In genomic region chr13:111175948-111176347, GRCh38 we compare ENCODE assay signal across 12 cellular contexts.
DNase-seq lines count a peak whose midpoint lies in the region; ATAC-seq, FAIRE-seq and TF ChIP-seq lines count a peak whose summit lies in the region.
"Had no signal": no experiment of that assay in that cellular context is flagged by ENCODE, and none has a peak within 500 bp of the region (broad histone marks: within the 10 kb centered on the region; RNA-seq: fewer than 3 reads in every experiment).

No MANE protein-coding gene starts in this region.

- RAD21 ChIA-PET in GM12878 (lab: Charles Lee; ENCODE audit: unreplicated experiment), result no interaction called here

- TF ChIP-seq CTCF in GM12878 (IDR thresholded peaks at IDR 0.05 in 2 of 3, conservative IDR thresholded peaks at IDR 0.05 in 1 of 3; ENCODE audit: control insufficient read depth in 2 of 3, extremely low read depth in 1 of 3, insufficient read depth in 1 of 3, low read depth in 3 of 3, low read length in 3 of 3) (no peak), stomach (IDR thresholded peaks at IDR 0.05) (no peak), GM10266 (IDR thresholded peaks at IDR 0.05; ENCODE audit: control insufficient read depth, insufficient read depth, low read depth, missing control alignments) (no peak)

- TF ChIP-seq POLR2A in GM12878 (IDR thresholded peaks at IDR 0.05; ENCODE audit: low read depth, low read length) (no peak), stomach (IDR thresholded peaks at IDR 0.05) (no peak)

- CTCF ChIA-PET in GM12878 (lab: Yijun Ruan, JAX), result no interaction called here

- TF ChIP-seq EP300 in GM12878 (IDR thresholded peaks at IDR 0.05; ENCODE audit: borderline replicate concordance in 1 of 2, control insufficient read depth in 1 of 2, low read depth in 2 of 2, low read length in 2 of 2), result no peak
- no peak for TF ChIP-seq EP300 in stomach (IDR thresholded peaks at IDR 0.05)

- H3K27me3 Mint-ChIP-seq in stimulated activated naive CD8-positive, alpha-beta T cell treated with anti-CD3 and anti-CD28 coated beads, Interleukin-15, Interleukin-2, amounts not matched to agents 100 ng/mL and 50 ng/mL, for 24 hours, result no peaks in the 10 kb centered on the region
- no peaks in the 10 kb centered on the region for H3K27me3 Mint-ChIP-seq in naive thymus-derived CD8-positive, alpha-beta T cell

- no peak overlapping the region for H3K4me3 Mint-ChIP-seq in stimulated activated naive CD8-positive, alpha-beta T cell treated with anti-CD3 and anti-CD28 coated beads, Interleukin-15, Interleukin-2, amounts not matched to agents 100 ng/mL and 50 ng/mL, for 24 hours
- H3K4me3 Mint-ChIP-seq in naive thymus-derived CD8-positive, alpha-beta T cell, result peak overlapping the region in 8 of 10 donors; percentile 19 to 82 (median 49)

- H3K4me3 ChIP-seq in GM12878, result no peak overlapping the region
- no peak overlapping the region for H3K4me3 ChIP-seq in stomach

- 79% methylated on average over 3 of the region's 3 CpGs for WGBS in GM12878 (ENCODE audit: insufficient coverage, insufficient replicate concordance, low lambda C conversion rate, missing lambda C conversion rate)
- WGBS in stomach, 5 donors, result 86 to 94% (median 92%) methylated on average over 3 of the region's 3 CpGs

- no peak for DNase-seq in stimulated activated naive CD8-positive, alpha-beta T cell treated with anti-CD3 and anti-CD28 coated beads, Interleukin-15, Interleukin-2, amounts not matched to agents 100 U/mL and 50 U/mL, for 24 hours
- DNase-seq in GM12878 (ENCODE audit: low read depth, low spot score), result no peak
- DNase-seq in naive thymus-derived CD8-positive, alpha-beta T cell, result no peak
- no peak for DNase-seq in stomach
- no peak for DNase-seq in pons (ENCODE audit: low spot score)
- no peak for DNase-seq in GM10266 (ENCODE audit: extremely low spot score)
- DNase-seq in OCI-M1 (lab: John Stamatoyannopoulos, UW), result no peak
- DNase-seq: stimulated activated CD8-positive, alpha-beta memory T cell treated with anti-CD3 and anti-CD28 coated beads, Interleukin-4, amount 100 ng/mL, for 48 hours had no signal

- no peaks in the 10 kb centered on the region for H3K27me3 ChIP-seq in GM12878 (replicated peaks in 1 of 2; ENCODE audit: control insufficient read depth in 2 of 2, insufficient read depth in 2 of 2, low read length in 1 of 2)
- H3K27me3 ChIP-seq in stomach, result no peaks in the 10 kb centered on the region

- peaks cover 83% of the 10 kb centered on the region for H3K79me2 ChIP-seq in GM12878 (ENCODE audit: control insufficient read depth, insufficient read depth, low read length)

- H3K27ac Mint-ChIP-seq in stimulated activated naive CD8-positive, alpha-beta T cell treated with anti-CD3 and anti-CD28 coated beads, Interleukin-15, Interleukin-2, amounts not matched to agents 100 ng/mL and 50 ng/mL, for 24 hours, result peak overlapping the region; percentile 77
- H3K27ac Mint-ChIP-seq in naive thymus-derived CD8-positive, alpha-beta T cell, result peak overlapping the region; percentile 77 to 99 (median 96)

- H3K4me1 Mint-ChIP-seq in stimulated activated naive CD8-positive, alpha-beta T cell treated with anti-CD3 and anti-CD28 coated beads, Interleukin-15, Interleukin-2, amounts not matched to agents 100 ng/mL and 50 ng/mL, for 24 hours (ENCODE audit: low read depth), result peaks cover 75% of the 10 kb centered on the region
- H3K4me1 Mint-ChIP-seq in naive thymus-derived CD8-positive, alpha-beta T cell, result peaks cover 48 to 90% (median 79%) of the 10 kb centered on the region in 4 donors

- H3K36me3 ChIP-seq in GM12878 (ENCODE audit: control insufficient read depth in 2 of 2, insufficient read depth in 2 of 2, low read length in 1 of 2) (peaks cover 15 to 40% of the 10 kb centered on the region in 2 experiments), stomach (peaks cover 0 to 20% (median 10%) of the 10 kb centered on the region in 4 donors)

- no peaks in the 10 kb centered on the region for H4K20me1 ChIP-seq in GM12878 (ENCODE audit: control insufficient read depth, insufficient read depth)

- intact Hi-C loops in GM12878 (cut with micrococcal nuclease; ENCODE audit: unreplicated experiment) (no loop called here), stomach (cut with DNase I; ENCODE audit: low total_unique reads) (no loop called here)

- H3K27ac ChIP-seq in GM12878 (ENCODE audit: control insufficient read depth, insufficient read depth) (peak overlapping the region; percentile 71), stomach (peak overlapping the region in 2 of 5 donors; percentile 65 to 80)

- H3K9me3 ChIP-seq in GM12878 (replicated peaks; ENCODE audit: control insufficient read depth, insufficient read depth, low read length) (peaks cover 16% of the 10 kb centered on the region), stomach (no peaks in the 10 kb centered on the region)

- H3K4me1 ChIP-seq in GM12878 (ENCODE audit: control insufficient read depth, insufficient read depth, low read length), result peaks cover 35% of the 10 kb centered on the region
- H3K4me1 ChIP-seq in stomach, result peaks cover 17 to 62% (median 31%) of the 10 kb centered on the region in 4 donors
- H3K4me1 ChIP-seq: parathyroid adenoma had no signal

- no peaks in the 10 kb centered on the region for H3K9me3 Mint-ChIP-seq in stimulated activated naive CD8-positive, alpha-beta T cell treated with anti-CD3 and anti-CD28 coated beads, Interleukin-15, Interleukin-2, amounts not matched to agents 100 ng/mL and 50 ng/mL, for 24 hours
- H3K9me3 Mint-ChIP-seq in naive thymus-derived CD8-positive, alpha-beta T cell, result no peaks in the 10 kb centered on the region

- TF ChIP-seq RAD21 in GM12878 (IDR thresholded peaks at IDR 0.05; ENCODE audit: insufficient read depth, low read depth, low read length), result no peak

- ATAC-seq in stimulated activated naive CD8-positive, alpha-beta T cell treated with anti-CD3 and anti-CD28 coated beads, Interleukin-15, Interleukin-2, amounts not matched to agents 100 U/mL and 50 U/mL, for 24 hours, result no peak
- ATAC-seq in GM12878, result no peak
- no peak for ATAC-seq in naive thymus-derived CD8-positive, alpha-beta T cell
- ATAC-seq: Right ventricle myocardium inferior had no signal

- POLR2A ChIA-PET in GM12878 (lab: Charles Lee), result no interaction called here
- POLR2A ChIA-PET in naive thymus-derived CD8-positive, alpha-beta T cell (lab: Charles Lee), result interaction anchor here (0.9 to 1.0 kb wide), 2 partner anchors 13 to 24 kb away, joined by 3 to 4 read pairs; no protein-coding TSS in a partner anchor

- H3K9ac ChIP-seq in GM12878 (ENCODE audit: control insufficient read depth, insufficient read depth, low read length), result no peak overlapping the region
- H3K9ac ChIP-seq: parathyroid adenoma had no signal

- FAIRE-seq in GM12878 (lab: Jason Lieb, UNC), result no peak
- FAIRE-seq: bronchial epithelial cell had no signal

- peaks cover 56% of the 10 kb centered on the region for H3K36me3 Mint-ChIP-seq in stimulated activated naive CD8-positive, alpha-beta T cell treated with anti-CD3 and anti-CD28 coated beads, Interleukin-15, Interleukin-2, amounts not matched to agents 100 ng/mL and 50 ng/mL, for 24 hours (ENCODE audit: low read depth)
- H3K36me3 Mint-ChIP-seq in naive thymus-derived CD8-positive, alpha-beta T cell, result peaks cover 0 to 16% (median 8%) of the 10 kb centered on the region in 3 donors

- no TSS peak for BruUV-seq in GM12878 (replicated peaks; lab: Mats Ljungman, UMichigan)

- H3K4me2 ChIP-seq in GM12878 (ENCODE audit: control insufficient read depth, insufficient read depth), result no peak overlapping the region

- H2AFZ ChIP-seq in GM12878 (ENCODE audit: control insufficient read depth, low read depth, low read length), result no peak overlapping the region
- H2AFZ ChIP-seq: parathyroid adenoma had no signal

- SMC1A ChIA-PET in GM12878 (lab: Charles Lee; ENCODE audit: uncharacterized antibody, unreplicated experiment), result no interaction called here

- in situ Hi-C loops in GM12878 (cut with MboI), result no loop called here

TF ChIP-seq in GM12878, 131 proteins besides CTCF, POLR2A, EP300 and RAD21:
- TF ChIP-seq MEF2B (IDR thresholded peaks at IDR 0.05; ENCODE audit: partially characterized antibody, poor library complexity, severe bottlenecking) (peak; percentile 11), WRNIP1 (IDR thresholded peaks at IDR 0.05; ENCODE audit: borderline replicate concordance, low read depth, low read length) (no peak)
